ENCODE assay signal across 8 cellular contexts in the genomic region with DNA sequence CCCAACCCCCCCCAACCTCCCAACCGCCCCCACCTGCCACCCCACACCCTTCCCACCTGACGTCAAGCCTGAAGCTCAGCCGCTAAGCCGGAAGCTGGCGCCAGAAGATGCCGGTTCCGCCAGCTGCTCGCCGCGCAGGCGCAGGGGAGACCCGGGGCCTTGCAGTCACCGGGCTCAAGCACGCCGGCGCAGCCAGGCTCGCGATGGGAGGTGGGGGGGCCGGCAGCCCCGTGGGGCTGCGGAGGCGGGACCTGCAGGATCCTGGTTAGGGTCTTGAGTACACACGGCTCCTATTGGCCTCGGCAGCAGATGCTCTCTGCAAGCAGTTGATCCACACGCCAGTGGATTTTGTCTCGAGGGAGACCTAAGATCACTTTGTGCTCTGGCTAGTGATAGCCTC. TPM values are rescaled to one million over a fixed set of nuclear protein-coding genes. Genes with fewer than 3 reads are reported as not detected.
A peak's percentile ranks its signal among the peaks of the same experiment; 100 is the strongest.
DNase-seq lines count a peak whose midpoint lies in the region; ATAC-seq, FAIRE-seq and TF ChIP-seq lines count a peak whose summit lies in the region.

A gene (minus strand): TSS at position 109 of the 400 bp plus-strand sequence. CDS start 4,268 bp downstream, outside the sequence.

- peak; percentile 44 for TF ChIP-seq POLR2A in GM10847 (IDR thresholded peaks at IDR 0.05; ENCODE audit: extremely low read depth, insufficient read length)
- TF ChIP-seq POLR2A in thyroid gland (IDR thresholded peaks at IDR 0.05): peak in 1 of 2 donors; percentile 48

- POLR2A ChIA-PET in activated naive CD8-positive, alpha-beta T cell treated with anti-CD3 and anti-CD28 coated beads, Interleukin-2, amount 10 ng/mL, durations not matched to agents 7 days and 5 days (lab: Charles Lee): interaction anchor here (1.4 kb wide), 1 partner anchor 55 kb away, joined by 3 read pairs; no protein-coding TSS in a partner anchor

- H3K9me3 Mint-ChIP-seq in activated naive CD8-positive, alpha-beta T cell treated with anti-CD3 and anti-CD28 coated beads, Interleukin-2, amount 10 ng/mL, durations not matched to agents 7 days and 5 days: no peaks in the 10 kb centered on the region

- H3K36me3 Mint-ChIP-seq in activated naive CD8-positive, alpha-beta T cell treated with anti-CD3 and anti-CD28 coated beads, Interleukin-2, amount 10 ng/mL, durations not matched to agents 7 days and 5 days: peaks cover 10% of the 10 kb centered on the region

- H3K4me1 ChIP-seq in pancreas: peaks cover 6 to 26% (median 11%) of the 10 kb centered on the region in 3 donors
- peaks cover 25 to 41% of the 10 kb centered on the region in 2 donors for H3K4me1 ChIP-seq in thyroid gland

- DNase-seq in NCI-H1105 treated with DMSO at 0.1 percent for 48 hours (lab: John Stamatoyannopoulos, UW) (peak; percentile 99), SKM-1 treated with dmso at 0.1 percent for 144 hours (lab: John Stamatoyannopoulos, UW; ENCODE audit: unreplicated experiment) (peak; percentile 79), Right ventricle myocardium superior (peak; percentile 96), pancreas (peak; percentile 89 to 98 (median 92)), thyroid gland (peak; percentile 95 to 96)
- peak; percentile 91 for DNase-seq in activated naive CD8-positive, alpha-beta T cell treated with anti-CD3 and anti-CD28 coated beads, Interleukin-2, amount 10 ng/mL, durations not matched to agents 7 days and 5 days

- no peaks in the 10 kb centered on the region for H3K27me3 Mint-ChIP-seq in activated naive CD8-positive, alpha-beta T cell treated with anti-CD3 and anti-CD28 coated beads, Interleukin-2, amount 10 ng/mL, durations not matched to agents 7 days and 5 days

- 0% methylated on average over 25 to 26 of the region's 26 CpGs for WGBS in pancreas, 2 donors
- WGBS in thyroid gland, 2 donors: 0 to 2% methylated on average over 4 to 13 of the region's 26 CpGs

- peaks cover 38% of the 10 kb centered on the region for H3K4me1 Mint-ChIP-seq in activated naive CD8-positive, alpha-beta T cell treated with anti-CD3 and anti-CD28 coated beads, Interleukin-2, amount 10 ng/mL, durations not matched to agents 7 days and 5 days

- no peaks in the 10 kb centered on the region for H3K9me3 ChIP-seq in pancreas
- H3K9me3 ChIP-seq in thyroid gland: no peaks in the 10 kb centered on the region

- TF ChIP-seq CTCF in pancreas (IDR thresholded peaks at IDR 0.05): no peak
- no peak for TF ChIP-seq CTCF in thyroid gland (IDR thresholded peaks at IDR 0.05)

- ATAC-seq in HG02642 (IDR thresholded peaks at IDR 0.05; ENCODE audit: poor library complexity, unreplicated experiment) (peak; percentile 73), Right ventricle myocardium superior (ENCODE audit: poor library complexity) (peak; percentile 86), pancreas (peak; percentile 70 to 81 (median 76))
- peak; percentile 70 for ATAC-seq in activated naive CD8-positive, alpha-beta T cell treated with anti-CD3 and anti-CD28 coated beads, Interleukin-2, amount 10 ng/mL, durations not matched to agents 7 days and 5 days (ENCODE audit: low read depth)

- peak within 1 kb of the TSS; percentile 96 for H3K4me3 Mint-ChIP-seq in activated naive CD8-positive, alpha-beta T cell treated with anti-CD3 and anti-CD28 coated beads, Interleukin-2, amount 10 ng/mL, durations not matched to agents 7 days and 5 days

- intact Hi-C loops in Right ventricle myocardium superior (cut with DNase I): no loop called here
- intact Hi-C loops in pancreas (cut with DNase I): no loop called here
- intact Hi-C loops in thyroid gland (cut with DNase I): no loop called here

- H3K4me3 ChIP-seq in pancreas: peak within 1 kb of the TSS in 3 of 4 donors; percentile 29 to 48 (median 34)
- H3K4me3 ChIP-seq in thyroid gland (replicated peaks in 1 of 3): peak within 1 kb of the TSS in 1 of 3 donors; percentile 34

- H3K27me3 ChIP-seq in pancreas: no peaks in the 10 kb centered on the region
- no peaks in the 10 kb centered on the region for H3K27me3 ChIP-seq in thyroid gland

- no peak for FAIRE-seq in pancreas (lab: Jason Lieb, UNC)

- H3K27ac ChIP-seq in pancreas (peak within 1 kb of the TSS in 2 of 4 donors; percentile 13 to 44), thyroid gland (peak within 1 kb of the TSS; percentile 1 to 68 (median 34))

- H3K36me3 ChIP-seq in pancreas: peaks cover 0 to 4% (median 4%) of the 10 kb centered on the region in 3 donors
- peaks cover 1 to 4% of the 10 kb centered on the region in 2 donors for H3K36me3 ChIP-seq in thyroid gland

- peak within 1 kb of the TSS; percentile 83 for H3K27ac Mint-ChIP-seq in activated naive CD8-positive, alpha-beta T cell treated with anti-CD3 and anti-CD28 coated beads, Interleukin-2, amount 10 ng/mL, durations not matched to agents 7 days and 5 days

RNA-seq across cellular contexts. Expression of the gene that starts here (rescaled TPM):
- total RNA-seq in activated naive CD8-positive, alpha-beta T cell treated with anti-CD3 and anti-CD28 coated beads, Interleukin-2, amount 10 ng/mL, durations not matched to agents 7 days and 5 days: 10 to 100 TPM; 10.7 to 11.4 TPM
- total RNA-seq in Right ventricle myocardium superior (6.5 TPM), pancreas (1 to 10 TPM; 1.6 to 5.8 (median 3.1) TPM), thyroid gland (10 to 100 TPM; 10.2 to 18.7 (median 14.9) TPM)
- polyA plus RNA-seq in pancreas: 1 to 10 TPM; 5.0 to 7.1 TPM
